In the genomic region with DNA sequence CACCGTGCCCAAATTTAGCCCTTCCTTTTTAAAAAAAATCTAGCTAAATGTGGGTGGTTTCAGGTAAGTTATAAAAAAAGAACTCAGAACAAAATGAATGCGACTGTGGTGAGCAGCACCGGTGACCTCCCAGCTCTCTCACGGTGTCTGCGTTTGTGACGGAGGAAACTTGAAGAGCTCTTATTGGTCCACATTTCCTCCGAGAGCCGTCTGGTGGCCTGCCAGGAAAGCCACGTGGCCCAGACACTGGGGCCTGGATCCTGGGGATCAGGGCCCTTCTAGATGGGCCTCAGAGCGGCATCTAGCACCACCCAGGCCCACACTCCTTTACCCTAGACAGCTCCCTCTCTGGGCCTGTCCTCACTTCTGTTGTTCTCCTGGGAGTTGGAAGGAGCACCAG, we compare ENCODE assay signal across 20 cellular contexts. TPM values are rescaled to one million over a fixed set of nuclear protein-coding genes. Genes with fewer than 3 reads are reported as not detected.
DNase-seq lines count a peak whose midpoint lies in the region; TF ChIP-seq lines count a peak whose summit lies in the region.
"Had no signal": no experiment of that assay in that cellular context is flagged by ENCODE, and none has a peak within 500 bp of the region (broad histone marks: within the 10 kb centered on the region; RNA-seq: fewer than 3 reads in every experiment).

No MANE protein-coding gene starts in this region.

- no peak overlapping the region for H2AK5ac ChIP-seq in neuronal stem cell (ENCODE audit: low read depth, low read length)

- no peaks in the 10 kb centered on the region for H3K4me1 Mint-ChIP-seq in chondrocyte (ENCODE audit: low read depth)
- H3K4me1 Mint-ChIP-seq in activated T-helper 1 cell treated with anti-CD3 and anti-CD28 coated beads, Interleukin-12 subunit alpha, Interleukin-12 subunit beta, Interleukin-2, Interleukin-4 antibody, amounts not matched to agents 30 ng/mL and 10 ng/mL and 1 ng/mL, durations not matched to agents 14 hours and 24 hours and 36 hours (ENCODE audit: low read depth): no peaks in the 10 kb centered on the region
- H3K4me1 Mint-ChIP-seq: CD14-positive monocyte; CD8-positive, alpha-beta memory T cell had no signal

- peaks cover 10% of the 10 kb centered on the region for H3K27me3 Mint-ChIP-seq in chondrocyte (ENCODE audit: low read depth)
- no peaks in the 10 kb centered on the region for H3K27me3 Mint-ChIP-seq in activated T-helper 1 cell treated with anti-CD3 and anti-CD28 coated beads, Interleukin-12 subunit alpha, Interleukin-12 subunit beta, Interleukin-2, Interleukin-4 antibody, amounts not matched to agents 30 ng/mL and 10 ng/mL and 1 ng/mL, durations not matched to agents 14 hours and 24 hours and 36 hours (ENCODE audit: insufficient read depth)
- H3K27me3 Mint-ChIP-seq: CD8-positive, alpha-beta memory T cell had no signal

- H3K14ac ChIP-seq in neuronal stem cell (ENCODE audit: low read length): no peak overlapping the region

- H3K4ac ChIP-seq in neuronal stem cell (ENCODE audit: low read length): no peak overlapping the region

- H3K4me3 Mint-ChIP-seq in chondrocyte (ENCODE audit: unreplicated experiment): no peak overlapping the region
- no peak overlapping the region for H3K4me3 Mint-ChIP-seq in activated T-helper 1 cell treated with anti-CD3 and anti-CD28 coated beads, Interleukin-12 subunit alpha, Interleukin-12 subunit beta, Interleukin-2, Interleukin-4 antibody, amounts not matched to agents 30 ng/mL and 10 ng/mL and 1 ng/mL, durations not matched to agents 14 hours and 24 hours and 36 hours
- H3K4me3 Mint-ChIP-seq: CD14-positive monocyte; CD8-positive, alpha-beta memory T cell had no signal

- no peak overlapping the region for H2BK12ac ChIP-seq in neuronal stem cell (ENCODE audit: low read length)

- H3K27ac ChIP-seq in neuronal stem cell (replicated peaks; ENCODE audit: low read length): no peak overlapping the region

- H2AFZ ChIP-seq in neuronal stem cell (ENCODE audit: low read length): no peak overlapping the region

- peak; percentile 77 for DNase-seq in DMS79 treated with DMSO at 0.1 percent for 48 hours (lab: John Stamatoyannopoulos, UW)
- DNase-seq in chondrocyte (ENCODE audit: low spot score): peak; percentile 75
- DNase-seq in neuronal stem cell (ENCODE audit: low spot score): no peak
- DNase-seq in activated T-cell treated with anti-CD3 and anti-CD28 coated beads, Interleukin-2, amount 50 U/mL, for 48 hours: no peak
- DNase-seq in NCI-H2081 (lab: John Stamatoyannopoulos, UW): no peak
- DNase-seq in activated T-helper 1 cell treated with anti-CD3 and anti-CD28 coated beads, Interleukin-12 subunit alpha, Interleukin-12 subunit beta, Interleukin-2, Interleukin-4 antibody, amounts not matched to agents 30 ng/mL and 10 ng/mL and 1 ng/mL, durations not matched to agents 14 hours and 24 hours and 36 hours (ENCODE audit: low spot score): no peak
- no peak for DNase-seq in OCI-M1 (lab: John Stamatoyannopoulos, UW)
- DNase-seq: DND-41, HCEC 1CT, KBM-7, MV-4-11, NCI-H1105 treated with DMSO at 0.1 percent for 48 hours, NCI-H146, NCI-H1930, SK-N-SH, SW 1271 had no signal

- H3K36me3 ChIP-seq in neuronal stem cell (replicated peaks in 1 of 2; ENCODE audit: control insufficient read depth in 2 of 2, insufficient read depth in 2 of 2, low read length in 2 of 2): peaks cover 8 to 12% of the 10 kb centered on the region in 2 donors

- no peaks in the 10 kb centered on the region for H3K79me1 ChIP-seq in neuronal stem cell (ENCODE audit: low read depth, low read length)

- no peak overlapping the region for H4K91ac ChIP-seq in neuronal stem cell (ENCODE audit: low read depth, low read length, poor library complexity)

- no peak overlapping the region for H3K9ac ChIP-seq in neuronal stem cell (ENCODE audit: low read depth, low read length, poor library complexity)
- H3K9ac ChIP-seq: SK-N-SH had no signal

- no peak overlapping the region for H3K4me2 ChIP-seq in neuronal stem cell (ENCODE audit: insufficient read depth, low read length, poor library complexity, severe bottlenecking)
- H3K4me2 ChIP-seq: SK-N-SH had no signal

- no peaks in the 10 kb centered on the region for H3K4me1 ChIP-seq in neuronal stem cell (ENCODE audit: control insufficient read depth in 2 of 2, insufficient read depth in 1 of 2, low read depth in 1 of 2, low read length in 2 of 2)

- no peaks in the 10 kb centered on the region for H3K36me3 Mint-ChIP-seq in chondrocyte (ENCODE audit: low read depth)
- no peaks in the 10 kb centered on the region for H3K36me3 Mint-ChIP-seq in activated T-helper 1 cell treated with anti-CD3 and anti-CD28 coated beads, Interleukin-12 subunit alpha, Interleukin-12 subunit beta, Interleukin-2, Interleukin-4 antibody, amounts not matched to agents 30 ng/mL and 10 ng/mL and 1 ng/mL, durations not matched to agents 14 hours and 24 hours and 36 hours (ENCODE audit: low read depth)
- H3K36me3 Mint-ChIP-seq: CD14-positive monocyte; CD8-positive, alpha-beta memory T cell had no signal

- no peak overlapping the region for H3K4me3 ChIP-seq in neuronal stem cell (ENCODE audit: low read length in 2 of 2)

- no peaks in the 10 kb centered on the region for H3K9me3 Mint-ChIP-seq in chondrocyte (ENCODE audit: low read depth)
- H3K9me3 Mint-ChIP-seq in activated T-helper 1 cell treated with anti-CD3 and anti-CD28 coated beads, Interleukin-12 subunit alpha, Interleukin-12 subunit beta, Interleukin-2, Interleukin-4 antibody, amounts not matched to agents 30 ng/mL and 10 ng/mL and 1 ng/mL, durations not matched to agents 14 hours and 24 hours and 36 hours: no peaks in the 10 kb centered on the region
- H3K9me3 Mint-ChIP-seq: CD8-positive, alpha-beta memory T cell had no signal

- H2BK5ac ChIP-seq in neuronal stem cell (ENCODE audit: low read length): no peak overlapping the region

- H4K8ac ChIP-seq in neuronal stem cell (ENCODE audit: low read depth, low read length): no peak overlapping the region

- H3K23ac ChIP-seq in neuronal stem cell (ENCODE audit: low read depth, low read length, poor library complexity): no peak overlapping the region

- H3K9me3 ChIP-seq in neuronal stem cell (replicated peaks in 1 of 2; ENCODE audit: control insufficient read depth in 2 of 2, insufficient read depth in 1 of 2, low read depth in 1 of 2, low read length in 2 of 2): no peaks in the 10 kb centered on the region
- H3K9me3 ChIP-seq: SK-N-SH had no signal

- WGBS in neuronal stem cell (ENCODE audit: extremely low coverage in 2 of 2, insufficient read length in 2 of 2, insufficient replicate concordance in 1 of 2), 2 donors: no CpG with 5 or more reads among the region's 10 CpGs

- no peaks in the 10 kb centered on the region for H3K27me3 ChIP-seq in neuronal stem cell (ENCODE audit: control insufficient read depth in 3 of 3, insufficient read depth in 3 of 3, low read depth in 1 of 3, low read length in 3 of 3)

- peak overlapping the region; percentile 52 for H3K18ac ChIP-seq in neuronal stem cell (ENCODE audit: low read length)

- no peak overlapping the region for H2BK120ac ChIP-seq in neuronal stem cell (ENCODE audit: low read depth, low read length)

- no peak overlapping the region for H3K27ac Mint-ChIP-seq in chondrocyte (ENCODE audit: unreplicated experiment)
- no peak overlapping the region for H3K27ac Mint-ChIP-seq in activated T-helper 1 cell treated with anti-CD3 and anti-CD28 coated beads, Interleukin-12 subunit alpha, Interleukin-12 subunit beta, Interleukin-2, Interleukin-4 antibody, amounts not matched to agents 30 ng/mL and 10 ng/mL and 1 ng/mL, durations not matched to agents 14 hours and 24 hours and 36 hours
- H3K27ac Mint-ChIP-seq: CD14-positive monocyte had no signal

- no peak for TF ChIP-seq CTCF in chondrocyte (IDR thresholded peaks at IDR 0.05)

- no peak overlapping the region for H2BK15ac ChIP-seq in neuronal stem cell (ENCODE audit: low read length)

- intact Hi-C loops in activated T-helper 1 cell treated with anti-CD3 and anti-CD28 coated beads, Interleukin-12 subunit alpha, Interleukin-12 subunit beta, Interleukin-2, Interleukin-4 antibody, amounts not matched to agents 30 ng/mL and 10 ng/mL and 1 ng/mL, durations not matched to agents 14 hours and 24 hours and 36 hours (cut with micrococcal nuclease): no loop called here

RNA-seq across cellular contexts. Expression of a gene that starts 39.5 kb away (rescaled TPM):
- 0.27 to 0.62 TPM (median 0.37 TPM) in 3 replicates for total RNA-seq in chondrocyte
- 27.4 TPM for polyA plus RNA-seq in neuronal stem cell (2013, experiment 1 of 2)
- 27.2 TPM for polyA plus RNA-seq in neuronal stem cell (2013, experiment 2 of 2)
- total RNA-seq in activated T-helper 1 cell treated with anti-CD3 and anti-CD28 coated beads, Interleukin-12 subunit alpha, Interleukin-12 subunit beta, Interleukin-2, Interleukin-4 antibody, amounts not matched to agents 30 ng/mL and 10 ng/mL and 1 ng/mL, durations not matched to agents 14 hours and 24 hours and 36 hours: 0.13 and 0.39 TPM in 2 replicates
- total RNA-seq: LHCN-M2, MCF 10A had no signal
- polyA plus RNA-seq: CD14-positive monocyte had no signal

RNA-seq across cellular contexts. Expression of a gene that starts 40.7 kb away (rescaled TPM):
- 0.34 to 0.74 TPM (median 0.35 TPM) in 3 replicates for total RNA-seq in chondrocyte
- polyA plus RNA-seq in neuronal stem cell (2013, experiment 1 of 2): 7.7 TPM
- polyA plus RNA-seq in neuronal stem cell (2013, experiment 2 of 2): 7.7 TPM
- 8.9 and 11.5 TPM in 2 replicates for total RNA-seq in activated T-helper 1 cell treated with anti-CD3 and anti-CD28 coated beads, Interleukin-12 subunit alpha, Interleukin-12 subunit beta, Interleukin-2, Interleukin-4 antibody, amounts not matched to agents 30 ng/mL and 10 ng/mL and 1 ng/mL, durations not matched to agents 14 hours and 24 hours and 36 hours
- total RNA-seq: LHCN-M2 had no signal
- polyA plus RNA-seq: CD14-positive monocyte had no signal

Comparison
In these comparisons a context has a peak if more than half of its experiments do, and no peak if none do; other contexts are left out.
1. DNase-seq: peak in DMS79 treated with DMSO at 0.1 percent for 48 hours (single experiment) and chondrocyte (single experiment); none in neuronal stem cell (single experiment), activated T-cell treated with anti-CD3 and anti-CD28 coated beads, Interleukin-2, amount 50 U/mL, for 48 hours (0 of 2), NCI-H2081 (0 of 2), activated T-helper 1 cell treated with anti-CD3 and anti-CD28 coated beads, Interleukin-12 subunit alpha, Interleukin-12 subunit beta, Interleukin-2, Interleukin-4 antibody, amounts not matched to agents 30 ng/mL and 10 ng/mL and 1 ng/mL, durations not matched to agents 14 hours and 24 hours and 36 hours (single experiment) and OCI-M1 (single experiment).